1 cellular context compared by ENCODE assay signal in the genomic region with DNA sequence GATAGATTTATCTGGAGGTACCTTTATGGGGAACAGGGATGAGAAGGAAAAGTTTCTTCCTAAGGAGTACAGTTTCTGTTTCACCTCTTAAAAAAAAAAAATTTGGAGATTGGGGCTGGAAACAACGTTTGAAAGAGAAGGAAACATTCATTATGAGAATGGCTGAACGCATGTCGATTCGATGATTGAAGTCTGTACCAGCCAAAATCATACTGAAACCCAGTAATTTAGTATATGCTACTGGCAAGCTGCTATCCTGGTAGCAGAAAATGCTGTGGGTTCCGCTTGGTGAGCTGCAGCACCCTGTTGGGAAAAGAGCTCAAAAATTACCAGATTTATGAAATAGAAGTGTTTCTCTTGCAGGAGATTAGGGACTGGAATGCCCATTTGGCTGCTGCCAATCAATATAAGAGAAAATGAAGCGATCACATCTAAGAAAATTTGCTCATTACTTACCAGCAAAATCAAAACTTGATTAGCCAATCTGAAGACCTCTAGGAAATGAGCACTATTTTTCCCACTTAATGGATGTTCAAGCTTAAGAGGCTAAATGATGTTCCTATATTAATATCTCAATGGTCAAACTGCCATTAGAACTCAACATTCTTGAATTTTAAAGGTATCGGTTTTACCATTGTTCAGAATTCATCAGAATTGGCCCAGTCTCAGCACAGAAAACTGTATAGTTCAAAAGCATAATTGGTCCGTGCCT.
TF ChIP-seq lines count a peak whose summit lies in the region.

No MANE protein-coding gene starts in this region.

TF ChIP-seq in K562, 482 proteins besides CTCF, POLR2A, EP300 and RAD21 (continued from another document):
- TF ChIP-seq PML (IDR thresholded peaks at IDR 0.05; ENCODE audit: low read length): no peak
- no peak for TF ChIP-seq POLR2G (IDR thresholded peaks at IDR 0.05; ENCODE audit: low read depth, low read length)
- TF ChIP-seq, protein P1, sequence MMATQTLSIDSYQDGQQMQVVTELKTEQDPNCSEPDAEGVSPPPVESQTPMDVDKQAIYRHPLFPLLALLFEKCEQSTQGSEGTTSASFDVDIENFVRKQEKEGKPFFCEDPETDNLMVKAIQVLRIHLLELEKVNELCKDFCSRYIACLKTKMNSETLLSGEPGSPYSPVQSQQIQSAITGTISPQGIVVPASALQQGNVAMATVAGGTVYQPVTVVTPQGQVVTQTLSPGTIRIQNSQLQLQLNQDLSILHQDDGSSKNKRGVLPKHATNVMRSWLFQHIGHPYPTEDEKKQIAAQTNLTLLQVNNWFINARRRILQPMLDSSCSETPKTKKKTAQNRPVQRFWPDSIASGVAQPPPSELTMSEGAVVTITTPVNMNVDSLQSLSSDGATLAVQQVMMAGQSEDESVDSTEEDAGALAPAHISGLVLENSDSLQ (IDR thresholded peaks at IDR 0.05): 0 out of 2 replicates have a peak, but pooled peaks have one; percentile 24
TF ChIP-seq in K562: peak in this region for 2.
